Comparison of ENCODE assay signal across 21 cellular contexts in the genomic region with DNA sequence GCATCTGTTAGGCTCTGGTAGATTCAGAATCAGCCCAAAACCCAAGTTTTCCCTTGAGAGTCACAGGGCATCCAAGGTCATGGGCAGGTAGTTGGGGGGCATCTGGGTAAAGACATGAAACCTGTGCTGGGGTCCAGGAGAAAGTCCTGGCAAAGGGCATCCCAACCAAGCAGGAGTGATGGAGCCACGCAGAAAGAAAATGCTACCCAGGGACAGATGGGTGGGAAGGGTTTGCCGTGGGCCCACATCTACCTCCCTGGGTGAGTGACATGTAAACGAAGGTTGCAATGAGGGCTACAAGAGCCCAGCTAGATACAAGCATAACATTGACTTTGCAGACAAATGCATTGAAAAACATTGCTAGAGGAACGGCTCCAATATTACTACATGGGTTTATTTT.
DNase-seq lines count a peak whose midpoint lies in the region; FAIRE-seq and TF ChIP-seq lines count a peak whose summit lies in the region.
"Had no signal": no experiment of that assay in that cellular context is flagged by ENCODE, and none has a peak within 500 bp of the region (broad histone marks: within the 10 kb centered on the region; RNA-seq: fewer than 3 reads in every experiment).

No MANE protein-coding gene starts in this region.

- peaks cover 16% of the 10 kb centered on the region for H3K36me3 ChIP-seq in A673 (ENCODE audit: insufficient read depth, low read length, poor library complexity, severe bottlenecking)
- H3K36me3 ChIP-seq: BE2C, BLaER1 had no signal

- CTCF ChIA-PET in A673 (lab: Charles Lee): no interaction called here

- BruUV-seq in A673 (replicated peaks; lab: Mats Ljungman, UMichigan): no TSS peak

- TF ChIP-seq CTCF in A673 (conservative IDR thresholded peaks at IDR 0.05; ENCODE audit: low read depth, low read length) (no peak), D721Med (IDR thresholded peaks at IDR 0.05; ENCODE audit: insufficient read depth, missing control alignments) (no peak)

- DNase-seq in A673 (ENCODE audit: low spot score): no peak
- DNase-seq in islet precursor cell: peak; percentile 12
- DNase-seq in ureter (ENCODE audit: low spot score): peak; percentile 15
- DNase-seq in DMS79 (lab: John Stamatoyannopoulos, UW): no peak
- DNase-seq in D721Med (ENCODE audit: insufficient read length, low spot score): no peak
- DNase-seq: ACHN; BE2C; C1 segment of cervical spinal cord; CD4-positive, alpha-beta memory T cell; CD4-positive, CD25-positive, alpha-beta regulatory T cell; CD8-positive, alpha-beta memory T cell; COR-L47; DND-41; EL; GDM1 had no signal

- no peaks in the 10 kb centered on the region for H3K27me3 ChIP-seq in A673 (replicated peaks; ENCODE audit: insufficient read depth, low read depth, low read length, poor library complexity)
- H3K27me3 ChIP-seq: BE2C, BLaER1 had no signal

- H3K4me1 ChIP-seq in A673 (ENCODE audit: insufficient read depth, low read length, poor library complexity, severe bottlenecking): peaks cover 35% of the 10 kb centered on the region
- H3K4me1 ChIP-seq: A549, BE2C had no signal

- FAIRE-seq in D721Med (lab: Jason Lieb, UNC): no peak
- FAIRE-seq: A549, GM12878, GM12892, GM18507 had no signal

- H3K9me3 ChIP-seq in A673 (ENCODE audit: low read depth, low read length, poor library complexity, severe bottlenecking): peaks cover 22% of the 10 kb centered on the region
- H3K9me3 ChIP-seq: BE2C had no signal

- H3K27ac ChIP-seq in A673 (ENCODE audit: low read depth, low read length, poor library complexity, severe bottlenecking): peak overlapping the region; percentile 21
- H3K27ac ChIP-seq: 22Rv1, A549, BLaER1 had no signal

- intact Hi-C loops in A673 (cut with micrococcal nuclease; ENCODE audit: unreplicated experiment): no loop called here

- POLR2A ChIA-PET in A673 (lab: Charles Lee; ENCODE audit: low non-redundant PET): no interaction called here

- H3K4me3 ChIP-seq in A673 (ENCODE audit: low read depth, low read length, poor library complexity, severe bottlenecking): no peak overlapping the region
- H3K4me3 ChIP-seq: A549, BLaER1, GM12878 had no signal

Comparison
In these comparisons a context has a peak if more than half of its experiments do, and no peak if none do; other contexts are left out.
1. DNase-seq: peak in islet precursor cell (single experiment) and ureter (single experiment); none in A673 (single experiment), DMS79 (single experiment) and D721Med (single experiment).